8 cellular contexts compared by ENCODE assay signal in the genomic region with DNA sequence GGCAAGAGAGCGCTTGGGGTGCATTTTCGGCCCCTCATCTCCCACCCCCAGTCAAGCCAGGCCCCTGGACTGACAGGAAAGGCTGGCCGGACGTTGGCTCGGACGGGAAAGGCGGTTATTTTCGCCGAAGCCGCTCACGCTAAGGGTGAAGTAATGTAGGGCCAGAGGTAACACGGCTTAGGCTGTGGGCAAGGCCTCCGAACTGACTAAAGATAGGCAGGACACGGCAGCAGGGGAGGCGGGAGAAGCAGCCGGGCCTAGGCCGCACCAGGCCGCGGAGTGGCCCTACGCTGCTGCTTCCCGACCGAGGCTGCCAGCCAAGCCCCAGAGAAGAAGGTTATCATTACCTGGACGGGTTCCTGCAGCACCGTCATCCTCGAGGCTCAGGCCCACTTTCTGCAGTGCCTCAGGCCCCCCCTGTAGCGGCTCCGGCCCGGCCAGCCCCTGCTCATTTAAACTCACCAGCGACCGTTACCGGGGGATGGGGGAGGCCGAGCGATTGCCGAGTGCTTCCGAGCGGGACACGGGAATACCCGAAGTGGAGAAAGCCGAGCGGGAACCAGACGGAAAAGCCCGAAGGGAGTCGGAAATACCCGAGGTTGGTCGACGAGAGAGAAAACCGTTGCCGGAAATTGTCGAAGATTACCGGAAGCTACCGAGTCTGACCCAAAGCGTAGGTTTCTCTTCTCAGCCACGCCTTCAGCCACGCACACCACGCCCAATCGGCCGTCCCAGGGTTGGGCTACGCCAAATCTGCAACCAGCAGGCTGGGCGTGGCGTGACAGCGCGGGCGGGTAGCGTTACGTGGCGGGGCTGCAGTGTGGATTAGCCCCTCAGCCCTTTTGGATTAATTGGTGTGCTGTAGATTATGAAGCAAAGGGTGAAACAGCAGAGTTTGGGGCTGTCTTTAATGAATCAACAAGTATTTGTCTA. TPM values are rescaled to one million over a fixed set of nuclear protein-coding genes. Genes with fewer than 3 reads are reported as not detected.
DNase-seq lines count a peak whose midpoint lies in the region; ATAC-seq, FAIRE-seq and TF ChIP-seq lines count a peak whose summit lies in the region.

Gene CDC27 (minus strand): TSS at position 497 of the 933 bp plus-strand sequence. CDS start 123 bp downstream, at position 374.

- H3K27me3 ChIP-seq in bronchial epithelial cell (ENCODE audit: control insufficient read depth, insufficient read depth, low read length) (no peaks in the 10 kb centered on the region), iPS-20b (ENCODE audit: insufficient read depth, low read length) (no peaks in the 10 kb centered on the region)

- CTCF ChIA-PET in AG04449 (lab: Yijun Ruan, JAX) = interaction anchor here (1.1 to 1.7 kb wide), 4 partner anchors 9 to 427 kb away, joined by 3 to 5 read pairs (median 4); no protein-coding TSS in a partner anchor

- H3K27ac ChIP-seq in iPS-20b (ENCODE audit: low read length) (peak within 1 kb of the TSS; percentile 13), skin epidermis (peak within 1 kb of the TSS; percentile 65 to 99 (median 95))

- no peaks in the 10 kb centered on the region for H3K4me1 ChIP-seq in iPS-20b (ENCODE audit: insufficient read depth, low read length)

- peak; percentile 100 for FAIRE-seq in bronchial epithelial cell (lab: Jason Lieb, UNC)

- peak; percentile 92 for ATAC-seq in GM18907 (IDR thresholded peaks at IDR 0.05; ENCODE audit: unreplicated experiment)
- ATAC-seq in HG03159 (IDR thresholded peaks at IDR 0.05; ENCODE audit: unreplicated experiment) = peak; percentile 91

- POLR2A ChIA-PET in AG04449 (lab: Yijun Ruan, JAX) = interaction anchor here (0.7 to 1.4 kb wide), 4 partner anchors 8 to 86 kb away, joined by 4 read pairs; no protein-coding TSS in a partner anchor

- peak within 1 kb of the TSS; percentile 89 for H3K9ac ChIP-seq in iPS-20b (ENCODE audit: low read depth, low read length)

- H3K9me3 ChIP-seq in iPS-20b (ENCODE audit: insufficient read depth, low read depth, low read length) = no peaks in the 10 kb centered on the region

- peak; percentile 82 for DNase-seq in AG04449 (ENCODE audit: low read depth, low spot score)
- peak; percentile 99 for DNase-seq in NCI-H2227 treated with DMSO at 0.1 percent for 48 hours (lab: John Stamatoyannopoulos, UW)
- peak; percentile 95 for DNase-seq in bronchial epithelial cell (ENCODE audit: low read depth)

- TF ChIP-seq CTCF in AG04449 (IDR thresholded peaks at IDR 0.05; ENCODE audit: insufficient read depth, low read length, missing control alignments) (no peak), WI38 (IDR thresholded peaks at IDR 0.05; ENCODE audit: low read depth, low read length) (no peak), bronchial epithelial cell (IDR thresholded peaks at IDR 0.05; ENCODE audit: insufficient read depth, low read length, severe bottlenecking) (no peak)

- H3K36me3 ChIP-seq in bronchial epithelial cell (ENCODE audit: control insufficient read depth, insufficient read depth, low read length) = no peaks in the 10 kb centered on the region
- no peaks in the 10 kb centered on the region for H3K36me3 ChIP-seq in iPS-20b (ENCODE audit: insufficient read depth, low read depth, low read length)

- H3K4me3 ChIP-seq in AG04449 (ENCODE audit: low read depth, low read length) (peak within 1 kb of the TSS; percentile 82), WI38 (ENCODE audit: low read depth, low read length) (peak within 1 kb of the TSS; percentile 97), bronchial epithelial cell (ENCODE audit: low read depth, low read length) (peak within 1 kb of the TSS; percentile 90), iPS-20b (ENCODE audit: low read length) (peak within 1 kb of the TSS; percentile 80), skin epidermis (peak within 1 kb of the TSS; percentile 47 to 86 (median 57))

RNA-seq across cellular contexts. Expression of gene CDC27, which starts in this region (rescaled TPM):
- total RNA-seq in bronchial epithelial cell = 64.9 and 73.7 TPM in 2 replicates

Comparison
In these comparisons a context has a peak if more than half of its experiments do, and no peak if none do; other contexts are left out.
1. Peak in every context shown above with its lines: DNase-seq, ATAC-seq, H3K4me3 ChIP-seq and H3K27ac ChIP-seq.